17 cellular contexts compared by ENCODE assay signal in the genomic region with DNA sequence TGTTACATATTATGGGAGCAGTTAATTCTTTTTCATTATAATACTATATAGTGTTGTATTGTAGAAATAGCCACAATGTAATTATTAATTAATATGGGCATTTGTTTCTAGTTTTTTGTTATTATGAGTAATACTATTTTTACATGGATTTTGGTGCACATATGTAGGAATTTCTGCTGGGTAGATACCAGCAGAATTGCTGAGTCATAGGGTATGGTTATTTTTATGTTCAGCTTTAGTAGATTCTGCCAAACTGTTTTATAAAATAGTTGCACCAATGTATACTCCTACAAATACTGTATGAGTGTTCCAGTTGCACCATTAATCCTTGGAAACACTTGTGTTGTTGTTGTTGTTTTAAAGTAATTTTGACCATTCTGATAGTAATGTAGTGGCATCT.
"Had no signal": no experiment of that assay in that cellular context is flagged by ENCODE, and none has a peak within 500 bp of the region (broad histone marks: within the 10 kb centered on the region; RNA-seq: fewer than 3 reads in every experiment).

No MANE protein-coding gene starts in this region.

- H3K27me3 ChIP-seq: esophagus squamous epithelium, heart left ventricle, pancreas, spleen, transverse colon had no signal

- H3K4me3 ChIP-seq: esophagus squamous epithelium, heart left ventricle, pancreas, spleen, thoracic aorta, transverse colon had no signal

- DNase-seq: esophagus squamous epithelium; heart left ventricle; hippocampal formation; kidney glomerular epithelial cell; mesendoderm; naive B cell; occipital lobe; pancreas; right cardiac atrium; spleen; stimulated activated CD4-positive, alpha-beta T cell treated with anti-CD3 and anti-CD28 coated beads, Interleukin-15, amount 100 ng/mL, for 24 hours; stimulated activated CD4-positive, alpha-beta T cell treated with anti-CD3 and anti-CD28 coated beads, Interleukin-2, amount 100 ng/mL, for 24 hours; stimulated activated CD4-positive, alpha-beta T cell treated with anti-CD3 and anti-CD28 coated beads, Interleukin-4, amount 100 ng/mL, for 4 hours; stimulated activated naive B cell treated with anti-CD40 and anti-IgM and Interleukin-4, amounts not matched to agents 10 μg/mL and 1 μg/mL and 100 μg/mL, for 72 hours; stimulated activated naive CD8-positive, alpha-beta T cell treated with anti-CD3 and anti-CD28 coated beads, Interleukin-15, amount 100 ng/mL, for 72 hours; transverse colon had no signal

- H3K36me3 ChIP-seq: esophagus squamous epithelium, heart left ventricle, pancreas, spleen, thoracic aorta, transverse colon had no signal

- ATAC-seq: heart left ventricle; pancreas; right cardiac atrium; stimulated activated naive B cell treated with anti-CD40 and anti-IgM and Interleukin-4, amounts not matched to agents 10 μg/mL and 1 μg/mL and 100 μg/mL, for 72 hours; stimulated activated naive CD8-positive, alpha-beta T cell treated with anti-CD3 and anti-CD28 coated beads, Interleukin-15, amount 100 ng/mL, for 72 hours had no signal

- H3K9me3 ChIP-seq: esophagus squamous epithelium, pancreas, thoracic aorta, transverse colon had no signal

- H3K4me1 ChIP-seq: esophagus squamous epithelium, heart left ventricle, pancreas, spleen, transverse colon had no signal

- H3K27ac ChIP-seq: esophagus squamous epithelium, heart left ventricle, pancreas, spleen, thoracic aorta, transverse colon had no signal
